In the genomic region with DNA sequence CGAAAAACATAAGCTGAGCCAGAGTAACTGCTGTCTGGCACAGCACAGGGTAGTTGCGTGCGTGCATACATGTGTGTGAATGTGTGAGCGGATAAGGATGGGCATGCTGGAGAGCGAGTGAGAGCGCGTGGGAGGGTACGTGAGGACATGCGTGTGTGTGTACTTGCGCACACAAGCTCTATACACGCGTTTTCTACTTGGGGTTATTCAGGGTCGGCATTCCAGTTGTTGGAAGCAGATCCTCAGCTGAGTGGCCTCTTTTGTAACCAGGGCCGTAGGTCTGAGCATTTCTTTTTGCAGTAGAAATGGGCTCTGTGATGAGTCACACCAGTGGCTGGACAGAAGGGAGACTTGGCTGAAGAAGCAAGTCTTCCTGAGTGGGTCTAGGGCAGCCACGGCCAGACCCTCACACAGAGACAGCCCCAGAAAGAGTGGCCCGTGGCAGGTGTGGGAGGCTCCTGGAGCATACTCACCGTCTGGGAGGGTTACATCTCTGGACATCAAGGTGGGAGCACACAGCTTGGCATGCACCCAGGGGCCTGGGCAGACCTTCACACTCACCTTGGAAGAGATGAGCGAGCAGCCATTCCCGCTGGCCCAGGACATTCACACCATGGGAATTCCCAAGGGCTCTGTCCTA, we compare ENCODE assay signal across 8 cellular contexts.
DNase-seq lines count a peak whose midpoint lies in the region; ATAC-seq and TF ChIP-seq lines count a peak whose summit lies in the region.

No MANE protein-coding gene starts in this region.

- TF ChIP-seq POLR2A in breast epithelium (IDR thresholded peaks at IDR 0.05) = no peak

- peaks cover 9% of the 10 kb centered on the region for H3K9me3 Mint-ChIP-seq in type B pancreatic cell

- H3K27me3 Mint-ChIP-seq in type B pancreatic cell = peaks cover 3% of the 10 kb centered on the region

- ATAC-seq in lung (ENCODE audit: insufficient read depth, low FRiP score) (peak; percentile 50), GM21360 (IDR thresholded peaks at IDR 0.05; ENCODE audit: unreplicated experiment) (no peak), HG03354 (IDR thresholded peaks at IDR 0.05; ENCODE audit: poor library complexity, severe bottlenecking, unreplicated experiment) (no peak)

- H3K27ac Mint-ChIP-seq in type B pancreatic cell = peak overlapping the region; percentile 78

- intact Hi-C loops in breast epithelium (cut with DNase I; ENCODE audit: low total_unique reads) = no loop called here

- H3K4me1 ChIP-seq in breast epithelium = peaks cover 4 to 10% of the 10 kb centered on the region in 2 donors
- peaks cover 0 to 16% of the 10 kb centered on the region in 2 donors for H3K4me1 ChIP-seq in lung (ENCODE audit: control insufficient read depth in 2 of 2, insufficient read depth in 2 of 2, low read length in 2 of 2)

- 72 to 77% methylated on average over 19 of the region's 19 CpGs for WGBS in lung, 2 donors

- H3K27me3 ChIP-seq in breast epithelium (no peaks in the 10 kb centered on the region), lung (ENCODE audit: control insufficient read depth, insufficient read depth) (no peaks in the 10 kb centered on the region)

- H3K4me3 ChIP-seq in breast epithelium (peak overlapping the region in 1 of 3 donors; percentile 19), lung (no peak overlapping the region)

- H3K4me3 Mint-ChIP-seq in type B pancreatic cell = no peak overlapping the region

- no peaks in the 10 kb centered on the region for H3K36me3 Mint-ChIP-seq in type B pancreatic cell

- DNase-seq in NCI-H2227 (lab: John Stamatoyannopoulos, UW; ENCODE audit: unreplicated experiment) (peak; percentile 33), NCI-H2227 treated with DMSO at 0.1 percent for 48 hours (lab: John Stamatoyannopoulos, UW) (no peak), breast epithelium (ENCODE audit: low spot score in 2 of 2) (peak in 1 of 2 donors; percentile 43), lung (ENCODE audit: low spot score) (no peak), type B pancreatic cell (ENCODE audit: extremely low spot score, unreplicated experiment) (no peak), RPMI8226 (no peak)

- peaks cover 32% of the 10 kb centered on the region for H3K4me1 Mint-ChIP-seq in type B pancreatic cell (ENCODE audit: unreplicated experiment)

- H3K9me3 ChIP-seq in breast epithelium = no peaks in the 10 kb centered on the region
- peaks cover 0 to 2% of the 10 kb centered on the region in 2 donors for H3K9me3 ChIP-seq in lung (ENCODE audit: control insufficient read depth in 2 of 2, insufficient read depth in 1 of 2, low read length in 1 of 2)

- H3K36me3 ChIP-seq in breast epithelium = no peaks in the 10 kb centered on the region
- H3K36me3 ChIP-seq in lung (ENCODE audit: control insufficient read depth in 2 of 2, insufficient read depth in 2 of 2, low read length in 2 of 2) = no peaks in the 10 kb centered on the region

- TF ChIP-seq CTCF in breast epithelium (IDR thresholded peaks at IDR 0.05) = no peak
- TF ChIP-seq CTCF in lung (IDR thresholded peaks at IDR 0.05; ENCODE audit: control extremely low read depth, extremely low read depth) = no peak
- no peak for TF ChIP-seq CTCF in type B pancreatic cell (conservative IDR thresholded peaks at IDR 0.05)

- H3K27ac ChIP-seq in breast epithelium = peak overlapping the region; percentile 68 to 89
- H3K27ac ChIP-seq in lung (ENCODE audit: low read depth in 1 of 2, low read length in 1 of 2) = peak overlapping the region in 1 of 2 donors; percentile 75
